16 cellular contexts compared by ENCODE assay signal in the genomic region with DNA sequence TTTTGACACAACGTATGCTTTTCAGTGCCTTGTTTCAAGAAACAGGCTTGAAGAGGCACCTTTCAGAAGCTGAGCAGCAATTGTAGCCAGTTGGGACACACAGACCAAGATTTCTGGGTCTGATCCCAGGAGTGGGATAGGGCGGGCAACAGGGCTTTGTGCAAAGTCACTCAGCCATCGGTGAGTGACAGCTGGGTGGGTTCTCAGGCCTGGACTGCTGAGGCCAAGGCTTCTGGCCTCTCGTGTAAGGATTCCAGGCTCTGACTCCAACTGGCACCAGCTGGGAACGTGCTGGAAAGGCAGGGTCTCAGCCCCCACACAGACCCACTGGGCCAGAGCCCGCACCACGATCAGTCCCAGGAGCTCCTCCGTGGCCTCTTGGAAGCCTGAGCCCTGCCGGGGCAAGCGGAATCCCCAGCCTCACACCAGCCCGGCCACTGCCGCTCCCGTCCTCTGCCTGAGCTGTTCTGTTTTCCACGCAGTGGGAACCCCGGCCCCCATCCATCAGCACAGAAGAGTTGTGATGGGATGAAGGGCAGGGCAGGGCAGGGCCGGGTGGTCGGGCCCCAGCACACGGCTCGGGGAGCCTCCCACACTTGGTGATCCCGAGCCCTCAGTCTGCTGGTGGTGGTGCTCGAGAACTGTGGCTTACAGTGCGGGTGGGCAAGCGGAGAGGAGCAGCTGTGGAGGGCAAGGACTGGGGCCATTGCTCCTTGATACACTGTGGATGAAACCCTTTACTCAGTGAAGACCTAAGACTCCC. TPM values are rescaled to one million over a fixed set of nuclear protein-coding genes. Genes with fewer than 3 reads are reported as not detected.
DNase-seq lines count a peak whose midpoint lies in the region; ATAC-seq and TF ChIP-seq lines count a peak whose summit lies in the region.
"Had no signal": no experiment of that assay in that cellular context is flagged by ENCODE, and none has a peak within 500 bp of the region (broad histone marks: within the 10 kb centered on the region; RNA-seq: fewer than 3 reads in every experiment).

No MANE protein-coding gene starts in this region.

- no peak overlapping the region for H3K27ac Mint-ChIP-seq in chondrocyte (ENCODE audit: unreplicated experiment)
- H3K27ac Mint-ChIP-seq in stimulated activated naive B cell treated with anti-CD40 and anti-IgM and Interleukin-4, amounts not matched to agents 10 μg/mL and 1 μg/mL and 100 μg/mL, for 72 hours, result no peak overlapping the region
- H3K27ac Mint-ChIP-seq: activated CD4-positive, alpha-beta memory T cell treated with anti-CD3 and anti-CD28 coated beads for 36 hours; B cell; naive thymus-derived CD4-positive, alpha-beta T cell had no signal

- H3K4me3 ChIP-seq in lower lobe of right lung (no peak overlapping the region), gastrocnemius medialis (peak overlapping the region in 2 of 4 donors; percentile 34 to 43)

- peaks cover 22% of the 10 kb centered on the region for H3K4me1 Mint-ChIP-seq in chondrocyte (ENCODE audit: low read depth)
- no peaks in the 10 kb centered on the region for H3K4me1 Mint-ChIP-seq in stimulated activated naive B cell treated with anti-CD40 and anti-IgM and Interleukin-4, amounts not matched to agents 10 μg/mL and 1 μg/mL and 100 μg/mL, for 72 hours
- H3K4me1 Mint-ChIP-seq: B cell had no signal

- TF ChIP-seq CTCF in chondrocyte (IDR thresholded peaks at IDR 0.05) (no peak), lower lobe of right lung (IDR thresholded peaks at IDR 0.05) (no peak), gastrocnemius medialis (IDR thresholded peaks at IDR 0.05 in 4 of 5, conservative IDR thresholded peaks at IDR 0.05 in 1 of 5) (no peak)

- H3K36me3 Mint-ChIP-seq in chondrocyte (ENCODE audit: low read depth), result no peaks in the 10 kb centered on the region
- no peaks in the 10 kb centered on the region for H3K36me3 Mint-ChIP-seq in stimulated activated naive B cell treated with anti-CD40 and anti-IgM and Interleukin-4, amounts not matched to agents 10 μg/mL and 1 μg/mL and 100 μg/mL, for 72 hours
- H3K36me3 Mint-ChIP-seq: activated CD4-positive, alpha-beta memory T cell treated with anti-CD3 and anti-CD28 coated beads for 36 hours had no signal

- H3K27ac ChIP-seq in lower lobe of right lung (peak overlapping the region; percentile 61), gastrocnemius medialis (peak overlapping the region; percentile 93 to 98 (median 96))
- H3K27ac ChIP-seq: HL-60 had no signal

- DNase-seq in DMS 273 treated with DMSO at 0.1 percent for 48 hours (lab: John Stamatoyannopoulos, UW) (peak; percentile 11), chondrocyte (ENCODE audit: low spot score) (peak; percentile 66), lower lobe of right lung (no peak), gastrocnemius medialis (peak in 1 of 2 donors; percentile 52), NCI-H774 (lab: John Stamatoyannopoulos, UW) (no peak)
- no peak for DNase-seq in stimulated activated naive B cell treated with anti-CD40 and anti-IgM and Interleukin-4, amounts not matched to agents 10 μg/mL and 1 μg/mL and 100 μg/mL, for 72 hours
- DNase-seq in activated CD4-positive, alpha-beta T cell treated with anti-CD3 and anti-CD28 coated beads for 1 hour, result no peak
- DNase-seq: activated CD4-positive, alpha-beta memory T cell treated with anti-CD3 and anti-CD28 coated beads for 36 hours; activated naive CD4-positive, alpha-beta T cell; cerebellar nuclear complex; NCI-H446 treated with DMSO at 0.1 percent for 48 hours had no signal

- no peaks in the 10 kb centered on the region for H3K9me3 ChIP-seq in lower lobe of right lung
- H3K9me3 ChIP-seq in gastrocnemius medialis, result no peaks in the 10 kb centered on the region

- H3K36me3 ChIP-seq in lower lobe of right lung (no peaks in the 10 kb centered on the region), gastrocnemius medialis (no peaks in the 10 kb centered on the region)

- H3K27me3 ChIP-seq in lower lobe of right lung (ENCODE audit: low read depth) (no peaks in the 10 kb centered on the region), gastrocnemius medialis (no peaks in the 10 kb centered on the region)

- no peak for TF ChIP-seq POLR2A in gastrocnemius medialis (IDR thresholded peaks at IDR 0.05)

- H3K27me3 Mint-ChIP-seq in chondrocyte (ENCODE audit: low read depth), result peaks cover 12% of the 10 kb centered on the region
- H3K27me3 Mint-ChIP-seq in stimulated activated naive B cell treated with anti-CD40 and anti-IgM and Interleukin-4, amounts not matched to agents 10 μg/mL and 1 μg/mL and 100 μg/mL, for 72 hours, result no peaks in the 10 kb centered on the region
- H3K27me3 Mint-ChIP-seq: activated CD4-positive, alpha-beta memory T cell treated with anti-CD3 and anti-CD28 coated beads for 36 hours; B cell had no signal

- no peak overlapping the region for H3K4me3 Mint-ChIP-seq in chondrocyte (ENCODE audit: unreplicated experiment)
- no peak overlapping the region for H3K4me3 Mint-ChIP-seq in stimulated activated naive B cell treated with anti-CD40 and anti-IgM and Interleukin-4, amounts not matched to agents 10 μg/mL and 1 μg/mL and 100 μg/mL, for 72 hours
- H3K4me3 Mint-ChIP-seq: activated CD4-positive, alpha-beta memory T cell treated with anti-CD3 and anti-CD28 coated beads for 36 hours; B cell; naive thymus-derived CD4-positive, alpha-beta T cell had no signal

- H3K4me1 ChIP-seq in lower lobe of right lung, result peaks cover 16% of the 10 kb centered on the region
- H3K4me1 ChIP-seq in gastrocnemius medialis, result peaks cover 42 to 57% of the 10 kb centered on the region in 2 donors

- in situ Hi-C loops in gastrocnemius medialis (cut with MboI; ENCODE audit: low sequenced_read_pairs in 4 of 4), result no loop called here

- H3K9me3 Mint-ChIP-seq in chondrocyte (ENCODE audit: low read depth), result no peaks in the 10 kb centered on the region
- peaks cover 4 to 11% of the 10 kb centered on the region in 2 donors for H3K9me3 Mint-ChIP-seq in stimulated activated naive B cell treated with anti-CD40 and anti-IgM and Interleukin-4, amounts not matched to agents 10 μg/mL and 1 μg/mL and 100 μg/mL, for 72 hours

- intact Hi-C loops in lower lobe of right lung (cut with DNase I) (no loop called here), gastrocnemius medialis (cut with DNase I; ENCODE audit: low total_unique reads) (loop anchor here (2.0 to 5.0 kb wide), 2 partner anchors 43 to 81 kb away; no protein-coding TSS in a partner anchor)

- ATAC-seq in lower lobe of right lung, result no peak
- ATAC-seq in gastrocnemius medialis, result peak; percentile 30 to 51
- no peak for ATAC-seq in stimulated activated naive B cell treated with anti-CD40 and anti-IgM and Interleukin-4, amounts not matched to agents 10 μg/mL and 1 μg/mL and 100 μg/mL, for 72 hours (replicated peaks)
- ATAC-seq in HG03565 (IDR thresholded peaks at IDR 0.05; ENCODE audit: unreplicated experiment), result no peak
- ATAC-seq: esophagus mucosa; naive thymus-derived CD4-positive, alpha-beta T cell had no signal

RNA-seq across cellular contexts. Expression of a gene that starts 46.8 kb away (rescaled TPM):
- total RNA-seq in chondrocyte (0.07 TPM in 1 of 3 replicates, not detected in the others), lower lobe of right lung (0.80 TPM), gastrocnemius medialis (1 to 10 TPM in 2 of 4 donors, under 1 TPM in 2; 0.39 to 2.2 (median 0.80) TPM)
- total RNA-seq: B cell had no signal

Comparison
In these comparisons a context has a peak if more than half of its experiments do, and no peak if none do; other contexts are left out.
1. DNase-seq: peak in DMS 273 treated with DMSO at 0.1 percent for 48 hours (single experiment) and chondrocyte (single experiment); none in lower lobe of right lung (single experiment), stimulated activated naive B cell treated with anti-CD40 and anti-IgM and Interleukin-4, amounts not matched to agents 10 μg/mL and 1 μg/mL and 100 μg/mL, for 72 hours (single experiment), activated CD4-positive, alpha-beta T cell treated with anti-CD3 and anti-CD28 coated beads for 1 hour (single experiment) and NCI-H774 (single experiment).
2. ATAC-seq: peak in gastrocnemius medialis (2 of 2); none in lower lobe of right lung (0 of 2), stimulated activated naive B cell treated with anti-CD40 and anti-IgM and Interleukin-4, amounts not matched to agents 10 μg/mL and 1 μg/mL and 100 μg/mL, for 72 hours (0 of 2) and HG03565 (single experiment).